Comparison of ENCODE assay signal across 17 cellular contexts in genomic region chr5:138648841-138649240, GRCh38.
A peak's percentile ranks its signal among the peaks of the same experiment; 100 is the strongest.
DNase-seq lines count a peak whose midpoint lies in the region; ATAC-seq, FAIRE-seq and TF ChIP-seq lines count a peak whose summit lies in the region.
"Had no signal": no experiment of that assay in that cellular context is flagged by ENCODE, and none has a peak within 500 bp of the region (broad histone marks: within the 10 kb centered on the region; RNA-seq: fewer than 3 reads in every experiment).

No MANE protein-coding gene starts in this region.

- TF ChIP-seq RAD21 in neural cell (conservative IDR thresholded peaks at IDR 0.05): no peak

- no peak for FAIRE-seq in H54 (lab: Jason Lieb, UNC)
- FAIRE-seq: K562 had no signal

- no peak overlapping the region for H3K9ac ChIP-seq in neural cell (ENCODE audit: low read length)
- H3K9ac ChIP-seq: BLaER1 had no signal

- H3K4me3 Mint-ChIP-seq in brain: peak overlapping the region in 2 of 5 experiments; percentile 13 to 41

- WGBS in heart right ventricle, 2 donors: 86 to 92% methylated on average over 2 of the region's 2 CpGs

- H3K36me3 Mint-ChIP-seq in brain: no peaks in the 10 kb centered on the region

- peaks cover 86% of the 10 kb centered on the region for H3K4me1 Mint-ChIP-seq in brain

- H3K27me3 Mint-ChIP-seq in brain: no peaks in the 10 kb centered on the region

- no peak overlapping the region for H2AFZ ChIP-seq in neural cell (ENCODE audit: low read depth, low read length)

- TF ChIP-seq EP300 in neural cell (conservative IDR thresholded peaks at IDR 0.05; ENCODE audit: poor library complexity, severe bottlenecking): no peak

- no peaks in the 10 kb centered on the region for H4K20me1 ChIP-seq in neural cell (ENCODE audit: insufficient read depth)

- no peak overlapping the region for H3K4me2 ChIP-seq in neural cell (ENCODE audit: low read length)

- no peaks in the 10 kb centered on the region for H3K9me2 ChIP-seq in neural cell (ENCODE audit: insufficient read depth, low read length)

- H3K4me1 ChIP-seq in heart right ventricle: peaks cover 0 to 25% (median 8%) of the 10 kb centered on the region in 9 donors

- H3K27ac ChIP-seq in heart right ventricle: no peak overlapping the region
- H3K27ac ChIP-seq in neural cell (ENCODE audit: low read length): peak overlapping the region; percentile 36
- H3K27ac ChIP-seq: BLaER1, Peyer's patch had no signal

- H3K79me2 ChIP-seq in neural cell (replicated peaks; ENCODE audit: insufficient read depth, low read length): no peaks in the 10 kb centered on the region

- peaks cover 4% of the 10 kb centered on the region for H3F3A ChIP-seq in neural cell (ENCODE audit: insufficient read depth, low read length, poor library complexity, severe bottlenecking)

- H3K9me3 ChIP-seq in heart right ventricle (no peaks in the 10 kb centered on the region), neural cell (ENCODE audit: low read length) (no peaks in the 10 kb centered on the region)
- H3K9me3 ChIP-seq: BLaER1, Peyer's patch had no signal

- ATAC-seq in heart right ventricle: no peak
- ATAC-seq in GM18502 (IDR thresholded peaks at IDR 0.05; ENCODE audit: poor library complexity, unreplicated experiment): no peak
- ATAC-seq: K562, Right ventricle myocardium inferior had no signal

- H3K4me3 ChIP-seq in heart right ventricle (no peak overlapping the region), neural cell (ENCODE audit: low read length) (no peak overlapping the region)
- H3K4me3 ChIP-seq: BLaER1, K562, Peyer's patch had no signal

- H3K36me3 ChIP-seq in heart right ventricle: no peaks in the 10 kb centered on the region
- no peaks in the 10 kb centered on the region for H3K36me3 ChIP-seq in neural cell (ENCODE audit: insufficient read depth, low read length)
- H3K36me3 ChIP-seq: BLaER1, Peyer's patch had no signal

- peaks cover 0 to 2% (median 0%) of the 10 kb centered on the region in 5 experiments for H3K9me3 Mint-ChIP-seq in brain

- TF ChIP-seq CTCF in heart right ventricle (IDR thresholded peaks at IDR 0.05) (no peak), brain (conservative IDR thresholded peaks at IDR 0.05) (no peak), neural cell (IDR thresholded peaks at IDR 0.05; ENCODE audit: poor library complexity, severe bottlenecking) (no peak)

- H3K27ac Mint-ChIP-seq in brain: peak overlapping the region in 4 of 5 experiments; percentile 36 to 94 (median 74)

- TF ChIP-seq POLR2A in H54 (IDR thresholded peaks at IDR 0.05; ENCODE audit: low read depth, low read length): no peak

- DNase-seq in cardiac septum (ENCODE audit: low spot score): peak; percentile 53
- DNase-seq in heart right ventricle: no peak
- no peak for DNase-seq in stimulated activated CD4-positive, alpha-beta T cell treated with anti-CD3 and anti-CD28 coated beads, Interleukin-4, amount 100 ng/mL, for 1 hour
- DNase-seq in H54 (ENCODE audit: insufficient read length, low spot score): no peak
- no peak for DNase-seq in NCI-H446 (lab: John Stamatoyannopoulos, UW)
- DNase-seq: DMS 273 treated with DMSO at 0.1 percent for 48 hours, EL, NCI-H1417 treated with DMSO at 0.1 percent for 48 hours, NCI-H1930, NCI-H2171 had no signal

- H3K27me3 ChIP-seq in heart right ventricle: peaks cover 0 to 57% (median 0%) of the 10 kb centered on the region in 7 donors
- no peaks in the 10 kb centered on the region for H3K27me3 ChIP-seq in neural cell (ENCODE audit: insufficient read depth, low read depth, low read length)
- H3K27me3 ChIP-seq: Peyer's patch had no signal

- intact Hi-C loops in cardiac septum (cut with DNase I): loop anchor here (5.0 kb wide), 1 partner anchor 283 kb away; no protein-coding TSS in a partner anchor
- intact Hi-C loops in heart right ventricle (cut with DNase I): loop anchor here in 6 of 10 donors (10.0 kb wide), 5 partner anchors 86 to 616 kb away; partner anchors contain the start of gene CTNNA1 (in 1 of the 6)

TF ChIP-seq in neural cell, 6 proteins besides CTCF, POLR2A, EP300 and RAD21:
- no peak for TF ChIP-seq REST (IDR thresholded peaks at IDR 0.05; ENCODE audit: borderline replicate concordance)
- TF ChIP-seq TAF1 (IDR thresholded peaks at IDR 0.05; ENCODE audit: low read depth): no peak
- TF ChIP-seq EZH2 (IDR thresholded peaks at IDR 0.05; ENCODE audit: borderline replicate concordance, insufficient read depth, low read length, poor library complexity, severe bottlenecking): no peak
- no peak for TF ChIP-seq POLR2AphosphoS5 (IDR thresholded peaks at IDR 0.05)
- no peak for TF ChIP-seq SMC3 (conservative IDR thresholded peaks at IDR 0.05; ENCODE audit: poor library complexity)
- no peak for TF ChIP-seq MXI1 (conservative IDR thresholded peaks at IDR 0.05; ENCODE audit: poor library complexity, severe bottlenecking)
